In the genomic region with DNA sequence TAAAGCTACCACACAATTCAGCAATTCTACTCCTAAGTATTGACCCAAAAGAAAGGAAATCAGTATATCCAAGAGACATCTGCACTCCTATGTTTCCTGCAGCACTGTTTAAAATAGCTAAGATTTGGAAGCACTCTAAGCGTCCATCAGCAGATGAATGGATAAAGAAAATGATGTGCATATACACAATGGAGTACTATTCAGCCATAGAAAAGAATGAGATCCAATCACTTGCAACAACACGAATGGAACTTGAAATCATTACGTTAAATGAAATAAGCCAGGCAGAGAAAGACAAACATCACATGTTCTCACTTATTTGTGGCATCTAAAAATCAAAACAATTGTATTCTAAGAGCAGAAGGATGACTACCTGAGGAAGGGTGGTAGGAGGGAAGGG, we compare ENCODE assay signal across 1 cellular context.
TF ChIP-seq lines count a peak whose summit lies in the region.

No MANE protein-coding gene starts in this region.

TF ChIP-seq in H1, 55 proteins besides CTCF, POLR2A, EP300 and RAD21:
- TF ChIP-seq SUZ12 (IDR thresholded peaks at IDR 0.05; ENCODE audit: low read length) (peak; percentile 11; the same call in 1 of the 2 replicates), HDAC6 (IDR thresholded peaks at IDR 0.05; ENCODE audit: low read depth, low read length) (no peak)
TF ChIP-seq in H1: peak in this region for 1.
